ENCODE assay signal across 20 cellular contexts in the genomic region with DNA sequence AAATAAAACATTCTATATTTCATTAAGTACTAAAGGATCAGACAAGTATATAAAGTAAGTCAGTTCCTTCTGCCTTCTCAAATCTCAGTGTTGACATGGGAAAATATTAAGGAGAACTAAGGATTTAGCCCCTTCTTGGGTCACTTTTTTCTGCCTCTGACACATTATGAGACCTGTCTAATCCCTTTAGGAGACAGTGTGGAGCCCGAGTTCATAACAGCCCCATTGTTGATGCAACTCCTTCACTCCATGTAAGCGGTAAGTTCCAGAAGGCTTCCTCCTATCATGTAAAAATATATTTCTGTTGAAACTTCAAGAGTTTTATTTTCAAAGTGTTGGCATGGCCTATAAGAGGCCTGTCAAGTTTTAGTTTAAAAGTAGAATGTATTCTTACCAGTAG.
"Had no signal": no experiment of that assay in that cellular context is flagged by ENCODE, and none has a peak within 500 bp of the region (broad histone marks: within the 10 kb centered on the region; RNA-seq: fewer than 3 reads in every experiment).

No MANE protein-coding gene starts in this region.

- H3K27ac ChIP-seq: HL-60, SJSA1, SK-N-MC had no signal

- DNase-seq: KBM-7, MV-4-11, NCI-H1048, NCI-H1105, NCI-H1417, NCI-H1436 treated with DMSO at 0.1 percent for 48 hours, NCI-H1694, NCI-H187 treated with DMSO at 0.1 percent for 48 hours, NCI-H2029 treated with DMSO at 0.1 percent for 48 hours, NCI-H2171 treated with DMSO at 0.1 percent for 48 hours, NCI-H345, NCI-H446 treated with DMSO at 0.1 percent for 48 hours, NCI-H510A treated with DMSO at 0.1 percent for 48 hours, NCI-H526, Right ventricle myocardium superior, RPMI8226, SIG-M5 had no signal

- H3K4me3 ChIP-seq: SJSA1, SK-N-MC had no signal

- H3K36me3 ChIP-seq: SJSA1 had no signal

- H3K4me1 ChIP-seq: SJSA1 had no signal

- H3K9me3 ChIP-seq: SJSA1 had no signal
